ENCODE assay signal across 1 cellular context in the genomic region with DNA sequence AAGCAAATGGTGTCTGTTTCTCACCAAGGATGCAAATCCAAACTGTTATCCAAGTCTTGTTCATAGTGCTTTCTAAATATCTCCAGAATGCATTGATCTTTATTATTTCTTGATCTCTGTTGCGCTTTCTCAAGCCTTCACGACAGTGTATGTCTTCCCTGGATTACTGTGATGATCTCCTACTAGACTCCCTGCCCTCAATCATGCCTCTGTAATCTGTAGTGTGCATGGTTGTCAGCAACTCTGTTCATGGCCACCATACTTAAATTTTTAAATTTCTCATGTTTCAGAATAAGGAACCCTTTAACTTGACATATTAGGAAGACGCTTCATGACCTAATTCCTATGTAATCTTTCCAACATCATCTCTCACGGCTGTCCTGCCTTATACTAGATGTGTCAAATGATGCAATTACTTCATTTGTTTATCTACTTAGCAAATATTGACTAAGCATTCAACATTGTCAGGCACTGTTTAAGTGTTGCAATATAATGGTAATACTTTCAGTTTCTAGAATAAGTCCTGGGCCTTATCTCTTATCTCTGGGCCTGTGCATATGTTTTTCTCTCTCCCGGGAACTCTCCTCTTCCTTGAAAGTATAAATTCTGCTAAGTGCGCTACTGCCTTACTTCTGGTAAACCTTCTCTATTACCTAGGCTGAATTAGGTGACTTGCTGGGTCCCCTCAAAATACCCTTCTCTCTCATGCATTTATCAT.
TF ChIP-seq lines count a peak whose summit lies in the region.

No MANE protein-coding gene starts in this region.

TF ChIP-seq in K562, 482 proteins besides CTCF, POLR2A, EP300 and RAD21 (continued from another document and continues in another):
- TF ChIP-seq CHCHD3 (CRISPR knock-in tag; IDR thresholded peaks at IDR 0.05) = no peak
- TF ChIP-seq SRSF9 (IDR thresholded peaks at IDR 0.05; ENCODE audit: borderline replicate concordance, low read depth, low read length) = no peak
- peak; percentile 88; the same call in 1 of the 2 replicates for TF ChIP-seq SMARCE1 (IDR thresholded peaks at IDR 0.05)
- no peak for TF ChIP-seq PRMT5 (CRISPR knock-in tag; IDR thresholded peaks at IDR 0.05)
- TF ChIP-seq SNAPC5 (CRISPR knock-in tag; IDR thresholded peaks at IDR 0.05) = no peak
- TF ChIP-seq, protein P1, sequence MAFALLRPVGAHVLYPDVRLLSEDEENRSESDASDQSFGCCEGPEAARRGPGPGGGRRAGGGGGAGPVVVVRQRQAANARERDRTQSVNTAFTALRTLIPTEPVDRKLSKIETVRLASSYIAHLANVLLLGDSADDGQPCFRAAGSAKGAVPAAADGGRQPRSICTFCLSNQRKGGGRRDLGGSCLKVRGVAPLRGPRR (CRISPR knock-in tag; IDR thresholded peaks at IDR 0.05) = no peak
- peak; percentile 79 for TF ChIP-seq POLR2H (tag; IDR thresholded peaks at IDR 0.05; ENCODE audit: low read depth)
- no peak for TF ChIP-seq ZC3H4 (CRISPR knock-in tag; IDR thresholded peaks at IDR 0.05; ENCODE audit: borderline replicate concordance)
- TF ChIP-seq HDGF (IDR thresholded peaks at IDR 0.05) = no peak
- TF ChIP-seq GATAD2A (IDR thresholded peaks at IDR 0.05) = no peak
- TF ChIP-seq EZH2 (IDR thresholded peaks at IDR 0.05; ENCODE audit: borderline replicate concordance, low read depth, low read length) = no peak
- peak; percentile 99 for TF ChIP-seq CEBPB (tag; IDR thresholded peaks at IDR 0.05)
- no peak for TF ChIP-seq PTRF (tag; IDR thresholded peaks at IDR 0.05)
- TF ChIP-seq PCBP2 (IDR thresholded peaks at IDR 0.05; ENCODE audit: low read depth, low read length, poor library complexity, severe bottlenecking) = no peak
- no peak; the same call in 1 of the 2 replicates for TF ChIP-seq NFE2 (IDR thresholded peaks at IDR 0.05; ENCODE audit: low read depth)
- no peak for TF ChIP-seq RB1 (IDR thresholded peaks at IDR 0.05; ENCODE audit: low read depth)
- TF ChIP-seq RUNX1 (IDR thresholded peaks at IDR 0.05; ENCODE audit: low read depth) = no peak
- no peak for TF ChIP-seq ZNF699 (CRISPR knock-in tag; IDR thresholded peaks at IDR 0.05; ENCODE audit: insufficient replicate concordance)
- TF ChIP-seq ARHGAP35 (IDR thresholded peaks at IDR 0.05; ENCODE audit: partially characterized antibody) = no peak
- TF ChIP-seq KLF16 (IDR thresholded peaks at IDR 0.05) = no peak
- TF ChIP-seq KLF1 (tag; IDR thresholded peaks at IDR 0.05) = no peak
- TF ChIP-seq HNRNPUL1 (IDR thresholded peaks at IDR 0.05; ENCODE audit: low read length) = no peak
- no peak for TF ChIP-seq NEUROD1 (IDR thresholded peaks at IDR 0.05; ENCODE audit: borderline replicate concordance, low read depth, low read length, partially characterized antibody)
- TF ChIP-seq XRCC5 (IDR thresholded peaks at IDR 0.05; ENCODE audit: low read depth, low read length) = no peak
- TF ChIP-seq SETDB1 (IDR thresholded peaks at IDR 0.05; ENCODE audit: low read length) = no peak
- no peak for TF ChIP-seq ZNF282 (CRISPR knock-in tag; IDR thresholded peaks at IDR 0.05)
- TF ChIP-seq KAT7 (CRISPR knock-in tag; IDR thresholded peaks at IDR 0.05; ENCODE audit: borderline replicate concordance) = no peak
- TF ChIP-seq MAFF (IDR thresholded peaks at IDR 0.05; ENCODE audit: low read length) = no peak
- no peak for TF ChIP-seq TAF7 (tag; IDR thresholded peaks at IDR 0.05)
- no peak for TF ChIP-seq EGR1 (conservative IDR thresholded peaks at IDR 0.05)
- no peak for TF ChIP-seq ASH1L (IDR thresholded peaks at IDR 0.05; ENCODE audit: borderline replicate concordance, low read depth, partially characterized antibody)
- 0 out of 2 replicates have a peak, but pooled peaks have one; percentile 61 for TF ChIP-seq ZBTB17 (CRISPR knock-in tag; IDR thresholded peaks at IDR 0.05)
- TF ChIP-seq SUPT5H (IDR thresholded peaks at IDR 0.05) = no peak
- no peak for TF ChIP-seq ZFP1 (CRISPR knock-in tag; IDR thresholded peaks at IDR 0.05)
- TF ChIP-seq POLR2AphosphoS2 (IDR thresholded peaks at IDR 0.05; ENCODE audit: low read length) = no peak
- no peak for TF ChIP-seq ZNF311 (CRISPR knock-in tag; IDR thresholded peaks at IDR 0.05)
- peak; percentile 42; the same call in 1 of the 2 replicates for TF ChIP-seq DDX20 (tag; IDR thresholded peaks at IDR 0.05; ENCODE audit: low read depth)
- TF ChIP-seq U2AF2 (optimal IDR thresholded peaks at IDR 0.05; ENCODE audit: low read depth, low read length) = no peak
- TF ChIP-seq ZNF766 (CRISPR knock-in tag; conservative IDR thresholded peaks at IDR 0.05) = peak; percentile 68
- TF ChIP-seq NR2F6 (CRISPR knock-in tag; IDR thresholded peaks at IDR 0.05) = no peak
- peak; percentile 28; the same call in 1 of the 2 replicates for TF ChIP-seq NCOR1 (IDR thresholded peaks at IDR 0.05)
- TF ChIP-seq, protein P2, sequence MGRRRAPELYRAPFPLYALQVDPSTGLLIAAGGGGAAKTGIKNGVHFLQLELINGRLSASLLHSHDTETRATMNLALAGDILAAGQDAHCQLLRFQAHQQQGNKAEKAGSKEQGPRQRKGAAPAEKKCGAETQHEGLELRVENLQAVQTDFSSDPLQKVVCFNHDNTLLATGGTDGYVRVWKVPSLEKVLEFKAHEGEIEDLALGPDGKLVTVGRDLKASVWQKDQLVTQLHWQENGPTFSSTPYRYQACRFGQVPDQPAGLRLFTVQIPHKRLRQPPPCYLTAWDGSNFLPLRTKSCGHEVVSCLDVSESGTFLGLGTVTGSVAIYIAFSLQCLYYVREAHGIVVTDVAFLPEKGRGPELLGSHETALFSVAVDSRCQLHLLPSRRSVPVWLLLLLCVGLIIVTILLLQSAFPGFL (CRISPR knock-in tag; IDR thresholded peaks at IDR 0.05) = no peak
- TF ChIP-seq ZNF655 (CRISPR knock-in tag; IDR thresholded peaks at IDR 0.05) = no peak
- no peak for TF ChIP-seq KLF10 (CRISPR knock-in tag; IDR thresholded peaks at IDR 0.05)
- TF ChIP-seq MLX (CRISPR knock-in tag; conservative IDR thresholded peaks at IDR 0.05) = no peak
- peak; percentile 88; the same call in 1 of the 2 replicates for TF ChIP-seq LEF1 (IDR thresholded peaks at IDR 0.05)
- TF ChIP-seq, protein P3, sequence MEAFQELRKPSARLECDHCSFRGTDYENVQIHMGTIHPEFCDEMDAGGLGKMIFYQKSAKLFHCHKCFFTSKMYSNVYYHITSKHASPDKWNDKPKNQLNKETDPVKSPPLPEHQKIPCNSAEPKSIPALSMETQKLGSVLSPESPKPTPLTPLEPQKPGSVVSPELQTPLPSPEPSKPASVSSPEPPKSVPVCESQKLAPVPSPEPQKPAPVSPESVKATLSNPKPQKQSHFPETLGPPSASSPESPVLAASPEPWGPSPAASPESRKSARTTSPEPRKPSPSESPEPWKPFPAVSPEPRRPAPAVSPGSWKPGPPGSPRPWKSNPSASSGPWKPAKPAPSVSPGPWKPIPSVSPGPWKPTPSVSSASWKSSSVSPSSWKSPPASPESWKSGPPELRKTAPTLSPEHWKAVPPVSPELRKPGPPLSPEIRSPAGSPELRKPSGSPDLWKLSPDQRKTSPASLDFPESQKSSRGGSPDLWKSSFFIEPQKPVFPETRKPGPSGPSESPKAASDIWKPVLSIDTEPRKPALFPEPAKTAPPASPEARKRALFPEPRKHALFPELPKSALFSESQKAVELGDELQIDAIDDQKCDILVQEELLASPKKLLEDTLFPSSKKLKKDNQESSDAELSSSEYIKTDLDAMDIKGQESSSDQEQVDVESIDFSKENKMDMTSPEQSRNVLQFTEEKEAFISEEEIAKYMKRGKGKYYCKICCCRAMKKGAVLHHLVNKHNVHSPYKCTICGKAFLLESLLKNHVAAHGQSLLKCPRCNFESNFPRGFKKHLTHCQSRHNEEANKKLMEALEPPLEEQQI (IDR thresholded peaks at IDR 0.05) = peak; percentile 21; the same call in 1 of the 2 replicates
- 0 out of 2 replicates have a peak, but pooled peaks have one; percentile 5 for TF ChIP-seq KLF6 (CRISPR knock-in tag; IDR thresholded peaks at IDR 0.05; ENCODE audit: borderline replicate concordance)
- no peak for TF ChIP-seq RERE (CRISPR knock-in tag; IDR thresholded peaks at IDR 0.05; ENCODE audit: borderline replicate concordance)
- TF ChIP-seq MTA2 (IDR thresholded peaks at IDR 0.05; ENCODE audit: low read depth) = no peak
- TF ChIP-seq RFX1 (IDR thresholded peaks at IDR 0.05) = no peak
- TF ChIP-seq ETV6 (IDR thresholded peaks at IDR 0.05; ENCODE audit: borderline replicate concordance in 1 of 2, low read depth in 2 of 2, low read length in 1 of 2) = no peak
- TF ChIP-seq ETV6 (CRISPR knock-in tag; IDR thresholded peaks at IDR 0.05; ENCODE audit: borderline replicate concordance) = no peak
- no peak for TF ChIP-seq ZNF764 (CRISPR knock-in tag; IDR thresholded peaks at IDR 0.05; ENCODE audit: low read depth)
- 0 out of 2 replicates have a peak, but pooled peaks have one; percentile 28 for TF ChIP-seq PYGO2 (tag; IDR thresholded peaks at IDR 0.05)
- no peak for TF ChIP-seq KDM5B (IDR thresholded peaks at IDR 0.05; ENCODE audit: insufficient replicate concordance, low read depth, low read length)
